In genomic region chr10:28991738-28992270, GRCh38 we compare ENCODE assay signal across 1 cellular context.
TF ChIP-seq lines count a peak whose summit lies in the region.

No MANE protein-coding gene starts in this region.

TF ChIP-seq in HepG2, 621 proteins besides CTCF, POLR2A, EP300 and RAD21 (continued from another document and continues in another):
- no peak for TF ChIP-seq NR2F6 (IDR thresholded peaks at IDR 0.05)
- TF ChIP-seq NR2F6 (CRISPR knock-in tag; IDR thresholded peaks at IDR 0.05), result 0 out of 2 replicates have a peak, but pooled peaks have one; percentile 32
- TF ChIP-seq FOXK2 (IDR thresholded peaks at IDR 0.05), result no peak
- TF ChIP-seq PHF21A (CRISPR knock-in tag; IDR thresholded peaks at IDR 0.05), result no peak
- peak; percentile 28; the same call in 1 of the 2 replicates for TF ChIP-seq THAP11 (CRISPR knock-in tag; IDR thresholded peaks at IDR 0.05)
- TF ChIP-seq ZMYM2 (CRISPR knock-in tag; IDR thresholded peaks at IDR 0.05), result no peak
- TF ChIP-seq ZNF382 (CRISPR knock-in tag; IDR thresholded peaks at IDR 0.05; ENCODE audit: borderline replicate concordance), result no peak
- TF ChIP-seq REL (CRISPR knock-in tag; conservative IDR thresholded peaks at IDR 0.05), result no peak
- peak; percentile 40; the same call in 1 of the 2 replicates for TF ChIP-seq GATAD1 (CRISPR knock-in tag; IDR thresholded peaks at IDR 0.05)
- no peak for TF ChIP-seq ZNF275 (CRISPR knock-in tag; IDR thresholded peaks at IDR 0.05; ENCODE audit: borderline replicate concordance)
- no peak for TF ChIP-seq BATF2 (CRISPR knock-in tag; IDR thresholded peaks at IDR 0.05)
- TF ChIP-seq ZHX2 (IDR thresholded peaks at IDR 0.05; ENCODE audit: low read depth), result no peak
- no peak for TF ChIP-seq ZHX2 (CRISPR knock-in tag; IDR thresholded peaks at IDR 0.05; ENCODE audit: borderline replicate concordance)
- no peak for TF ChIP-seq SAP130 (CRISPR knock-in tag; IDR thresholded peaks at IDR 0.05; ENCODE audit: low read depth)
- no peak for TF ChIP-seq FOXO1 (CRISPR knock-in tag; IDR thresholded peaks at IDR 0.05)
- no peak for TF ChIP-seq MTF2 (CRISPR knock-in tag; IDR thresholded peaks at IDR 0.05; ENCODE audit: borderline replicate concordance)
- no peak for TF ChIP-seq PTBP1 (IDR thresholded peaks at IDR 0.05; ENCODE audit: low read depth, low read length, poor library complexity, severe bottlenecking)
- no peak for TF ChIP-seq SCMH1 (CRISPR knock-in tag; IDR thresholded peaks at IDR 0.05; ENCODE audit: borderline replicate concordance)
- TF ChIP-seq SMARCE1 (IDR thresholded peaks at IDR 0.05; ENCODE audit: borderline replicate concordance), result no peak
- no peak for TF ChIP-seq ETV6 (CRISPR knock-in tag; conservative IDR thresholded peaks at IDR 0.05)
- no peak for TF ChIP-seq CEBPZ (IDR thresholded peaks at IDR 0.05; ENCODE audit: low read length)
- no peak for TF ChIP-seq ZNF614 (CRISPR knock-in tag; IDR thresholded peaks at IDR 0.05; ENCODE audit: borderline replicate concordance)
- TF ChIP-seq RCOR2 (CRISPR knock-in tag; IDR thresholded peaks at IDR 0.05), result no peak
- TF ChIP-seq GPBP1L1 (CRISPR knock-in tag; IDR thresholded peaks at IDR 0.05), result no peak
- TF ChIP-seq SMARCC2 (IDR thresholded peaks at IDR 0.05), result no peak
- no peak for TF ChIP-seq ZNF503 (CRISPR knock-in tag; IDR thresholded peaks at IDR 0.05)
- no peak for TF ChIP-seq ZBTB46 (CRISPR knock-in tag; IDR thresholded peaks at IDR 0.05; ENCODE audit: borderline replicate concordance)
- TF ChIP-seq ZZZ3 (CRISPR knock-in tag; IDR thresholded peaks at IDR 0.05; ENCODE audit: borderline replicate concordance), result no peak
- TF ChIP-seq ZNF251 (CRISPR knock-in tag; IDR thresholded peaks at IDR 0.05), result no peak
- TF ChIP-seq MLX (CRISPR knock-in tag; IDR thresholded peaks at IDR 0.05), result no peak
- no peak for TF ChIP-seq ZNF775 (CRISPR knock-in tag; IDR thresholded peaks at IDR 0.05; ENCODE audit: borderline replicate concordance)
- 0 out of 2 replicates have a peak, but pooled peaks have one; percentile 13 for TF ChIP-seq FOXK1 (CRISPR knock-in tag; IDR thresholded peaks at IDR 0.05; ENCODE audit: borderline replicate concordance, low read depth)
- no peak for TF ChIP-seq TAF15 (IDR thresholded peaks at IDR 0.05; ENCODE audit: low read depth, low read length, poor library complexity, severe bottlenecking)
- no peak for TF ChIP-seq CREB1 (IDR thresholded peaks at IDR 0.05)
- TF ChIP-seq CREB1 (CRISPR knock-in tag; IDR thresholded peaks at IDR 0.05), result no peak
- peak; percentile 47; the same call in 1 of the 2 replicates for TF ChIP-seq RXRB (CRISPR knock-in tag; IDR thresholded peaks at IDR 0.05; ENCODE audit: borderline replicate concordance)
- no peak for TF ChIP-seq ZNF672 (CRISPR knock-in tag; IDR thresholded peaks at IDR 0.05)
- TF ChIP-seq RELA (CRISPR knock-in tag; IDR thresholded peaks at IDR 0.05), result no peak
- TF ChIP-seq SMC3 (IDR thresholded peaks at IDR 0.05; ENCODE audit: low read length), result peak; percentile 99
- TF ChIP-seq ZNF337 (CRISPR knock-in tag; IDR thresholded peaks at IDR 0.05; ENCODE audit: borderline replicate concordance, low read depth), result no peak
- TF ChIP-seq MLXIP (CRISPR knock-in tag; IDR thresholded peaks at IDR 0.05; ENCODE audit: borderline replicate concordance), result no peak
